In the genomic region with DNA sequence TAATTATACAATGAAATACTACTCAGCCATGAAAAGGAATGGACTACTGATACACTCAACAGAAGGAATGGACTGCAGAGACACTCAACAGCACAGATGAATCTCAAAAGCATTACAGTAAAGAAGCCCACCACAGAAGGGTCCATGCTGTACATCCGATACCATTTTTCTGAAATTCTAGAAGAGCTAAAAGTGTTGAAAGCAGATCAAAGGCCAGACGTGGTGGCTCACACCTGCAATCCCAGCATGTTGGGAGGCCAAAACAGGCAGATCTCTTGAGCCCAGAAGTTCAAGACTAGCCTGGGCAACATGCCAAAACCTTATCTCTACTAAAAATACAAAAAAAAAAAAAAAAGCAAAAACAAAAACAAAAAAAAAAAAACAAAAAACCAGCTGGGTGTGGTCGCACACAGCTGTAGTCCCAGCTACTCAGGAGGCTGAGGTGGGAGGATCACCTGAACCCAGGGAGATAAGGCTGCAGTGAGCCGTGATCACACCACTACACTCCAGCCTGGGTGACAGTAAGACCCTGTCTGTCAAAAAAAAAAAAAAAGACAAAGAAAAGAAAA, we compare ENCODE assay signal across 13 cellular contexts. TPM values are rescaled to one million over a fixed set of nuclear protein-coding genes. Genes with fewer than 3 reads are reported as not detected.
DNase-seq lines count a peak whose midpoint lies in the region; ATAC-seq and TF ChIP-seq lines count a peak whose summit lies in the region.
"Had no signal": no experiment of that assay in that cellular context is flagged by ENCODE, and none has a peak within 500 bp of the region (broad histone marks: within the 10 kb centered on the region; RNA-seq: fewer than 3 reads in every experiment).

No MANE protein-coding gene starts in this region.

- no peaks in the 10 kb centered on the region for H3K9me3 Mint-ChIP-seq in stimulated activated naive B cell treated with anti-CD40 and anti-IgM and Interleukin-4, amounts not matched to agents 10 μg/mL and 1 μg/mL and 100 μg/mL, for 72 hours
- H3K9me3 Mint-ChIP-seq: CD8-positive, alpha-beta memory T cell; IgD-negative memory B cell had no signal

- POLR2A ChIA-PET in HEK293 (lab: Yijun Ruan, JAX), result interaction anchor here (0.7 to 1.6 kb wide), 3 partner anchors 11 to 265 kb away, joined by 3 to 7 read pairs (median 3); no protein-coding TSS in a partner anchor

- H3K9me3 ChIP-seq in HEK293 (ENCODE audit: control insufficient read depth, insufficient read depth, low read depth, low read length), result no peaks in the 10 kb centered on the region
- H3K9me3 ChIP-seq: Caco-2 had no signal

- peak overlapping the region; percentile 68 for H3K27ac Mint-ChIP-seq in stimulated activated naive B cell treated with anti-CD40 and anti-IgM and Interleukin-4, amounts not matched to agents 10 μg/mL and 1 μg/mL and 100 μg/mL, for 72 hours

- intact Hi-C loops in posterior vena cava (cut with DNase I), result no loop called here

- H3K4me1 ChIP-seq in HEK293 (ENCODE audit: control insufficient read depth, insufficient read depth, low read length), result no peaks in the 10 kb centered on the region
- H3K4me1 ChIP-seq: BLaER1, Caco-2 had no signal

- TF ChIP-seq CTCF in HEK293 (tag by site-specific recombination; IDR thresholded peaks at IDR 0.05), result no peak

- ATAC-seq in stimulated activated naive B cell treated with anti-CD40 and anti-IgM and Interleukin-4, amounts not matched to agents 10 μg/mL and 1 μg/mL and 100 μg/mL, for 72 hours (replicated peaks), result no peak
- no peak for ATAC-seq in GM21528 (IDR thresholded peaks at IDR 0.05; ENCODE audit: low FRiP score, unreplicated experiment)

- no peak overlapping the region for H3K4me3 Mint-ChIP-seq in stimulated activated naive B cell treated with anti-CD40 and anti-IgM and Interleukin-4, amounts not matched to agents 10 μg/mL and 1 μg/mL and 100 μg/mL, for 72 hours
- H3K4me3 Mint-ChIP-seq: CD8-positive, alpha-beta memory T cell; IgD-negative memory B cell had no signal

- peaks cover 19 to 31% of the 10 kb centered on the region in 2 donors for H3K36me3 Mint-ChIP-seq in stimulated activated naive B cell treated with anti-CD40 and anti-IgM and Interleukin-4, amounts not matched to agents 10 μg/mL and 1 μg/mL and 100 μg/mL, for 72 hours

- H3K4me1 Mint-ChIP-seq in stimulated activated naive B cell treated with anti-CD40 and anti-IgM and Interleukin-4, amounts not matched to agents 10 μg/mL and 1 μg/mL and 100 μg/mL, for 72 hours, result peaks cover 3 to 24% of the 10 kb centered on the region in 2 donors

- H3K36me3 ChIP-seq in HEK293 (ENCODE audit: control insufficient read depth in 2 of 2, insufficient read depth in 1 of 2, low read length in 2 of 2), result peaks cover 6 to 34% of the 10 kb centered on the region in 2 experiments; a peak in 2 of 3 replicates

- H3K4me3 ChIP-seq in HEK293 (ENCODE audit: low read depth, low read length), result no peak overlapping the region
- H3K4me3 ChIP-seq: BLaER1 had no signal

- no peaks in the 10 kb centered on the region for H3K27me3 Mint-ChIP-seq in stimulated activated naive B cell treated with anti-CD40 and anti-IgM and Interleukin-4, amounts not matched to agents 10 μg/mL and 1 μg/mL and 100 μg/mL, for 72 hours
- H3K27me3 Mint-ChIP-seq: CD8-positive, alpha-beta memory T cell; IgD-negative memory B cell had no signal

- no peak overlapping the region for H3K27ac ChIP-seq in HEK293 (ENCODE audit: extremely low read depth, low read depth, low read length)
- H3K27ac ChIP-seq: BLaER1 had no signal

- peak; percentile 24 for DNase-seq in OCI-M1 (lab: John Stamatoyannopoulos, UW)
- DNase-seq in ecto neural progenitor cell (ENCODE audit: low spot score), result peak; percentile 17
- no peak for DNase-seq in stimulated activated naive B cell treated with anti-CD40 and anti-IgM and Interleukin-4, amounts not matched to agents 10 μg/mL and 1 μg/mL and 100 μg/mL, for 72 hours
- no peak for DNase-seq in posterior vena cava (ENCODE audit: low spot score)
- DNase-seq: Caco-2; CD8-positive, alpha-beta memory T cell; DND-41; GDM1; HCEC 1CT had no signal

- CTCF ChIA-PET in HEK293 (lab: Yijun Ruan, JAX), result interaction anchor here (0.7 to 2.9 kb wide), 7 partner anchors 32 to 989 kb away, joined by 3 to 54 read pairs (median 4); a partner anchor contains a TSS

TF ChIP-seq in HEK293, 187 proteins besides CTCF, POLR2A, EP300 and RAD21:
- TF ChIP-seq KLF1 (tag by site-specific recombination; IDR thresholded peaks at IDR 0.05), result no peak
- TF ChIP-seq, protein P1, sequence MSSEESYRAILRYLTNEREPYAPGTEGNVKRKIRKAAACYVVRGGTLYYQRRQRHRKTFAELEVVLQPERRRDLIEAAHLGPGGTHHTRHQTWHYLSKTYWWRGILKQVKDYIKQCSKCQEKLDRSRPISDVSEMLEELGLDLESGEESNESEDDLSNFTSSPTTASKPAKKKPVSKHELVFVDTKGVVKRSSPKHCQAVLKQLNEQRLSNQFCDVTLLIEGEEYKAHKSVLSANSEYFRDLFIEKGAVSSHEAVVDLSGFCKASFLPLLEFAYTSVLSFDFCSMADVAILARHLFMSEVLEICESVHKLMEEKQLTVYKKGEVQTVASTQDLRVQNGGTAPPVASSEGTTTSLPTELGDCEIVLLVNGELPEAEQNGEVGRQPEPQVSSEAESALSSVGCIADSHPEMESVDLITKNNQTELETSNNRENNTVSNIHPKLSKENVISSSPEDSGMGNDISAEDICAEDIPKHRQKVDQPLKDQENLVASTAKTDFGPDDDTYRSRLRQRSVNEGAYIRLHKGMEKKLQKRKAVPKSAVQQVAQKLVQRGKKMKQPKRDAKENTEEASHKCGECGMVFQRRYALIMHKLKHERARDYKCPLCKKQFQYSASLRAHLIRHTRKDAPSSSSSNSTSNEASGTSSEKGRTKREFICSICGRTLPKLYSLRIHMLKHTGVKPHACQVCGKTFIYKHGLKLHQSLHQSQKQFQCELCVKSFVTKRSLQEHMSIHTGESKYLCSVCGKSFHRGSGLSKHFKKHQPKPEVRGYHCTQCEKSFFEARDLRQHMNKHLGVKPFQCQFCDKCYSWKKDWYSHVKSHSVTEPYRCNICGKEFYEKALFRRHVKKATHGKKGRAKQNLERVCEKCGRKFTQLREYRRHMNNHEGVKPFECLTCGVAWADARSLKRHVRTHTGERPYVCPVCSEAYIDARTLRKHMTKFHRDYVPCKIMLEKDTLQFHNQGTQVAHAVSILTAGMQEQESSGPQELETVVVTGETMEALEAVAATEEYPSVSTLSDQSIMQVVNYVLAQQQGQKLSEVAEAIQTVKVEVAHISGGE (tag by site-specific recombination; conservative IDR thresholded peaks at IDR 0.05; ENCODE audit: low read depth), result no peak
- TF ChIP-seq SCRT2 (tag by site-specific recombination; IDR thresholded peaks at IDR 0.05), result no peak
- TF ChIP-seq ZNF146 (tag by site-specific recombination; IDR thresholded peaks at IDR 0.05), result peak; percentile 84
- no peak for TF ChIP-seq ZNF112 (tag by site-specific recombination; IDR thresholded peaks at IDR 0.05)

RNA-seq across cellular contexts. Expression of a gene that starts 15.5 kb away (rescaled TPM):
- 10 to 100 TPM; 33.2 to 45.7 TPM for total RNA-seq in posterior vena cava

RNA-seq across cellular contexts. Expression of a gene that starts 36.4 kb away (rescaled TPM):
- 10 to 100 TPM; 13.3 to 23.5 TPM for total RNA-seq in posterior vena cava

Comparison
In these comparisons a context has a peak if more than half of its experiments do, and no peak if none do; other contexts are left out.
1. DNase-seq: peak in OCI-M1 (single experiment) and ecto neural progenitor cell (single experiment); none in stimulated activated naive B cell treated with anti-CD40 and anti-IgM and Interleukin-4, amounts not matched to agents 10 μg/mL and 1 μg/mL and 100 μg/mL, for 72 hours (single experiment) and posterior vena cava (single experiment).